30 cellular contexts compared by ENCODE assay signal in genomic region chr6:113526995-113527394, GRCh38.
"Had no signal": no experiment of that assay in that cellular context is flagged by ENCODE, and none has a peak within 500 bp of the region (broad histone marks: within the 10 kb centered on the region; RNA-seq: fewer than 3 reads in every experiment).

No MANE protein-coding gene starts in this region.

- H3K36me3 ChIP-seq: adrenal gland, cardiac muscle cell, neutrophil, pancreas, prostate gland, thoracic aorta, uterus had no signal

- H3K27ac Mint-ChIP-seq: activated CD4-positive, alpha-beta T cell treated with anti-CD3 and anti-CD28 coated beads for 36 hours; activated CD8-positive, alpha-beta memory T cell treated with anti-CD3 and anti-CD28 coated beads, Interleukin-2, amount 10 ng/mL, durations not matched to agents 7 days and 5 days; activated CD8-positive, alpha-beta T cell treated with anti-CD3 and anti-CD28 coated beads, Interleukin-2, amount 10 ng/mL, durations not matched to agents 7 days and 5 days; activated naive CD8-positive, alpha-beta T cell treated with anti-CD3 and anti-CD28 coated beads for 36 hours; nephron progenitor cell; T-helper 2 cell treated with Interferon-gamma antibody and Interleukin-4, amounts not matched to agents 5 μg/mL and 100 μg/mL, for 36 hours had no signal

- H3K4me1 Mint-ChIP-seq: activated CD4-positive, alpha-beta T cell treated with anti-CD3 and anti-CD28 coated beads for 36 hours; activated CD8-positive, alpha-beta memory T cell treated with anti-CD3 and anti-CD28 coated beads, Interleukin-2, amount 10 ng/mL, durations not matched to agents 7 days and 5 days; activated naive CD8-positive, alpha-beta T cell treated with anti-CD3 and anti-CD28 coated beads for 36 hours had no signal

- H3K79me2 ChIP-seq: hepatocyte had no signal

- H2AFZ ChIP-seq: hepatocyte had no signal

- H3K27me3 ChIP-seq: adrenal gland, body of pancreas, hepatocyte, neutrophil, pancreas, uterus had no signal

- H3K27ac ChIP-seq: adrenal gland, body of pancreas, cardiac muscle cell, coronary artery, dorsolateral prefrontal cortex, hepatocyte, neutrophil, pancreas, prostate gland, thoracic aorta, uterus had no signal

- H3K9me3 ChIP-seq: adrenal gland, body of pancreas, neutrophil, pancreas, prostate gland, thoracic aorta, uterus had no signal

- H3K4me1 ChIP-seq: adrenal gland, body of pancreas, pancreas, prostate gland, uterus had no signal

- H3K36me3 Mint-ChIP-seq: activated CD8-positive, alpha-beta memory T cell treated with anti-CD3 and anti-CD28 coated beads, Interleukin-2, amount 10 ng/mL, durations not matched to agents 7 days and 5 days; activated naive CD8-positive, alpha-beta T cell treated with anti-CD3 and anti-CD28 coated beads for 36 hours had no signal

- DNase-seq: activated CD4-positive, alpha-beta T cell treated with anti-CD3 and anti-CD28 coated beads for 36 hours; activated CD4-positive, CD25-positive, alpha-beta regulatory T cell; activated CD8-positive, alpha-beta memory T cell treated with anti-CD3 and anti-CD28 coated beads, Interleukin-2, amount 10 ng/mL, durations not matched to agents 7 days and 5 days; activated CD8-positive, alpha-beta T cell treated with anti-CD3 and anti-CD28 coated beads, Interleukin-2, amount 10 ng/mL, durations not matched to agents 7 days and 5 days; activated naive CD4-positive, alpha-beta T cell; activated naive CD8-positive, alpha-beta T cell treated with anti-CD3 and anti-CD28 coated beads for 36 hours; activated T-cell treated with anti-CD3 and anti-CD28 coated beads, Interleukin-2, amount 50 U/mL, for 48 hours; adrenal gland; aorta; body of pancreas; dorsolateral prefrontal cortex; effector memory CD4-positive, alpha-beta T cell; foreskin melanocyte; islet precursor cell; left colon; nephron progenitor cell; pancreas; stimulated activated CD4-positive, alpha-beta T cell treated with anti-CD3 and anti-CD28 coated beads, Interleukin-4, amount 100 ng/mL, for 1 hour; stimulated activated naive CD8-positive, alpha-beta T cell treated with anti-CD3 and anti-CD28 coated beads, Interleukin-15, Interleukin-2, amounts not matched to agents 100 U/mL and 50 U/mL, for 24 hours; T-helper 1 cell; trophoblast cell; uterus had no signal

- H3K9me3 Mint-ChIP-seq: activated naive CD8-positive, alpha-beta T cell treated with anti-CD3 and anti-CD28 coated beads for 36 hours; T-helper 2 cell treated with Interferon-gamma antibody and Interleukin-4, amounts not matched to agents 5 μg/mL and 100 μg/mL, for 36 hours had no signal

- H3K4me3 Mint-ChIP-seq: activated CD4-positive, alpha-beta T cell treated with anti-CD3 and anti-CD28 coated beads for 36 hours; activated CD8-positive, alpha-beta memory T cell treated with anti-CD3 and anti-CD28 coated beads, Interleukin-2, amount 10 ng/mL, durations not matched to agents 7 days and 5 days; activated CD8-positive, alpha-beta T cell treated with anti-CD3 and anti-CD28 coated beads, Interleukin-2, amount 10 ng/mL, durations not matched to agents 7 days and 5 days; activated naive CD8-positive, alpha-beta T cell treated with anti-CD3 and anti-CD28 coated beads for 36 hours; nephron progenitor cell; T-helper 2 cell treated with Interferon-gamma antibody and Interleukin-4, amounts not matched to agents 5 μg/mL and 100 μg/mL, for 36 hours had no signal

- H3K4me2 ChIP-seq: hepatocyte had no signal

- H3K4me3 ChIP-seq: adrenal gland, body of pancreas, cardiac muscle cell, coronary artery, dorsolateral prefrontal cortex, hepatocyte, lung, pancreas, prostate gland, thoracic aorta, uterus had no signal

- H3K27me3 Mint-ChIP-seq: activated CD8-positive, alpha-beta memory T cell treated with anti-CD3 and anti-CD28 coated beads, Interleukin-2, amount 10 ng/mL, durations not matched to agents 7 days and 5 days had no signal
